In the genomic region with DNA sequence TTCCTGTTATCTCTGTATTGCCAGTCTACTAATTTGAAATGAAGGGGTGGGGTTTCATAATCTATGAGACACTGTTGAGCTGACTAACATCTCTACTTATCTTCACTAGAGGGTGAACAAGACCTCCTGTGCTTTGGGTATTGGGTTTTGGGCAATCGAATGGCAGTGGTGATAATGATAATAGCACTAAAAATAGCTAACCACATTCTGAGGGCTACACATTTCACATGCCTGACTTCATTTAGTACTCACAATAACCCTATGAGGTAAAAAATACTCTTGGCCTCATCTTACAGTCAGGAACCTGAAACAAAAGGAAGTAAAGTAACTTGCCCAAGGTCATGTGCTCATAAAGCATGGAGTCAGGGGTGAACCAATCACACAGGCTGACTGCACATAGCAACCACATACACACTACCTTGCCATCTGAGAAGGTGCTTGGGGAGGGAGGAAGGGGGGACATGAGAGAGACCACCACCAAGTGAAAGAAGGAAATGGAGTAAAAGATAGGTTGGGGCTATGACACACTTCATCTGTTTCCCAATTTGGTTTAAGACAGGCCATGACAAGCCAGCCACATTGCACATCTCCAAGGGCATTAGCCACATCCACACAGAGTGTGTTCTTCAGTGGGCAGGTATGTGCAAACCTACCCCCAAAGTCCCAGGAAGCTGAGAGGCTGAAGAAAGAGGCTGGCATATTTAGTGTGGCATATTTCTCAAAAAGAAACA, we compare ENCODE assay signal across 15 cellular contexts.
DNase-seq lines count a peak whose midpoint lies in the region; ATAC-seq and TF ChIP-seq lines count a peak whose summit lies in the region.
"Had no signal": no experiment of that assay in that cellular context is flagged by ENCODE, and none has a peak within 500 bp of the region (broad histone marks: within the 10 kb centered on the region; RNA-seq: fewer than 3 reads in every experiment).

No MANE protein-coding gene starts in this region.

- peak overlapping the region; percentile 72 for H2BK15ac ChIP-seq in IMR-90 (ENCODE audit: low read depth, low read length)

- H3K36me3 ChIP-seq in IMR-90 (ENCODE audit: control insufficient read depth, insufficient read depth, low read length): no peaks in the 10 kb centered on the region
- no peaks in the 10 kb centered on the region for H3K36me3 ChIP-seq in H7 (replicated peaks; ENCODE audit: control insufficient read depth, insufficient read depth, low read length)
- H3K36me3 ChIP-seq: right atrium auricular region, uterus had no signal

- peaks cover 1% of the 10 kb centered on the region; the same call in 1 of the 2 replicates for H3K4me1 ChIP-seq in IMR-90 (ENCODE audit: control insufficient read depth, insufficient read depth, low read length)
- H3K4me1 ChIP-seq: right atrium auricular region, uterus had no signal

- dilution Hi-C loops in IMR-90 (cut with HindIII; ENCODE audit: low sequenced_read_pairs, unreplicated experiment): no loop called here

- no CpG with 5 or more reads among the region's 1 CpG for WGBS in IMR-90 (ENCODE audit: extremely low coverage in 2 of 2, insufficient read length in 1 of 2), 2 experiments

- H3K9me3 ChIP-seq in IMR-90 (ENCODE audit: control insufficient read depth, insufficient read depth, low read length): peaks cover 11% of the 10 kb centered on the region
- H3K9me3 ChIP-seq: uterus had no signal

- no peak overlapping the region for H3K4me2 ChIP-seq in IMR-90 (ENCODE audit: low read depth, low read length)

- ATAC-seq in GM18907 (IDR thresholded peaks at IDR 0.05; ENCODE audit: unreplicated experiment): peak; percentile 66
- no peak for ATAC-seq in IMR-90 (ENCODE audit: low read depth)
- ATAC-seq: K562 had no signal

- H3K4ac ChIP-seq in IMR-90 (ENCODE audit: low read depth, low read length): peak overlapping the region; percentile 71

- no peak overlapping the region; the same call in 1 of the 2 replicates for H2BK20ac ChIP-seq in IMR-90 (ENCODE audit: low read depth, low read length)

- H2AFZ ChIP-seq in IMR-90 (replicated peaks; ENCODE audit: low read length, poor library complexity): peak overlapping the region; percentile 21

- peak overlapping the region; percentile 75 for H2AK5ac ChIP-seq in IMR-90 (ENCODE audit: low read depth, low read length)

- H3K14ac ChIP-seq in IMR-90 (replicated peaks; ENCODE audit: low read depth, low read length): 0 out of 2 replicates have a peak overlapping the region, but pooled peaks have one; percentile 58

- TF ChIP-seq CTCF in IMR-90 (conservative IDR thresholded peaks at IDR 0.05; ENCODE audit: low read depth, low read length) (no peak), epithelial cell of esophagus (IDR thresholded peaks at IDR 0.05; ENCODE audit: insufficient read depth, low read depth, low read length, missing control alignments) (no peak)

- peak overlapping the region; percentile 5; the same call in 1 of the 2 replicates for H3K18ac ChIP-seq in IMR-90 (ENCODE audit: low read depth, low read length)

- H3K23ac ChIP-seq in IMR-90 (ENCODE audit: low read depth, low read length): no peak overlapping the region

- intact Hi-C loops in IMR-90 (cut with micrococcal nuclease): no loop called here

- no peak overlapping the region; a peak in 1 of 4 replicates for H4K8ac ChIP-seq in IMR-90 (ENCODE audit: low read depth in 2 of 2, low read length in 2 of 2)

- no peak overlapping the region for H2AK9ac ChIP-seq in IMR-90 (replicated peaks; ENCODE audit: low read depth, low read length, poor library complexity)

- H4K20me1 ChIP-seq in IMR-90 (ENCODE audit: insufficient read depth, low read length): no peaks in the 10 kb centered on the region

- H3K27ac ChIP-seq in IMR-90 (ENCODE audit: insufficient read depth, low read length): no peak overlapping the region
- H3K27ac ChIP-seq: dorsolateral prefrontal cortex, right atrium auricular region, uterus had no signal

- H3K4me3 ChIP-seq in IMR-90 (ENCODE audit: insufficient read depth, low read depth, low read length): no peak overlapping the region
- H3K4me3 ChIP-seq in epithelial cell of esophagus (ENCODE audit: low read length): no peak overlapping the region
- no peak overlapping the region for H3K4me3 ChIP-seq in H7 (ENCODE audit: insufficient read depth, low read depth, low read length)
- H3K4me3 ChIP-seq: dorsolateral prefrontal cortex, K562, right atrium auricular region, uterus had no signal

- no peak for TF ChIP-seq POLR2A in IMR-90 (IDR thresholded peaks at IDR 0.05; ENCODE audit: low read depth, low read length)

- in situ Hi-C loops in IMR-90 (cut with MboI; ENCODE audit: low sequenced_read_pairs): no loop called here

- H2BK5ac ChIP-seq in IMR-90 (ENCODE audit: low read depth, low read length, poor library complexity, severe bottlenecking): no peak overlapping the region

- peaks cover 3% of the 10 kb centered on the region; the same call in 1 of the 2 replicates for H3K9me1 ChIP-seq in IMR-90 (ENCODE audit: insufficient read depth, low read length)

- BruUV-seq in IMR-90 (replicated peaks; lab: Mats Ljungman, UMichigan): no TSS peak

- DNase-seq in A172 (ENCODE audit: low spot score): peak; percentile 81
- peak; percentile 26 for DNase-seq in IMR-90
- peak; percentile 55 for DNase-seq in epithelial cell of esophagus (ENCODE audit: low read depth)
- DNase-seq in DMS153 treated with DMSO at 0.1 percent for 48 hours (lab: John Stamatoyannopoulos, UW; ENCODE audit: unreplicated experiment): no peak
- no peak for DNase-seq in SW 1271 (lab: John Stamatoyannopoulos, UW)
- DNase-seq in activated T-cell treated with anti-CD3 and anti-CD28 coated beads, Interleukin-2, amount 50 U/mL, for 1 hour: no peak
- DNase-seq in H7: no peak
- DNase-seq: activated naive CD4-positive, alpha-beta T cell treated with anti-CD3 and anti-CD28 coated beads, Interleukin-2, amount 10 ng/mL, durations not matched to agents 7 days and 5 days; dorsolateral prefrontal cortex; GF-D8; SHP77 treated with DMSO at 0.1 percent for 48 hours; uterus had no signal

- POLR2A ChIA-PET in IMR-90 (lab: Charles Lee; ENCODE audit: unreplicated experiment): no interaction called here

- no peak overlapping the region for H4K91ac ChIP-seq in IMR-90 (ENCODE audit: insufficient read depth, low read depth, low read length)

- H3K79me1 ChIP-seq in IMR-90 (ENCODE audit: low read depth in 1 of 2, low read length in 2 of 2): no peaks in the 10 kb centered on the region

- CTCF ChIA-PET in IMR-90 (lab: Yijun Ruan, JAX): no interaction called here

- no peak overlapping the region for H3K56ac ChIP-seq in IMR-90 (ENCODE audit: extremely low read depth, insufficient read depth, low read length)

- TF ChIP-seq RAD21 in IMR-90 (IDR thresholded peaks at IDR 0.05; ENCODE audit: low read length): no peak

- H3K9ac ChIP-seq in IMR-90 (ENCODE audit: low read depth, low read length): no peak overlapping the region

- H4K5ac ChIP-seq in IMR-90 (ENCODE audit: low read depth, low read length): no peak overlapping the region; the same call in 1 of the 2 replicates

- 0 out of 2 replicates have a peak overlapping the region, but pooled peaks have one; percentile 14 for H2BK120ac ChIP-seq in IMR-90 (ENCODE audit: low read depth, low read length)

- H3K27me3 ChIP-seq in IMR-90 (ENCODE audit: control insufficient read depth, insufficient read depth, low read length): no peaks in the 10 kb centered on the region
- no peaks in the 10 kb centered on the region for H3K27me3 ChIP-seq in H7 (ENCODE audit: control insufficient read depth, insufficient read depth, low read length)
- H3K27me3 ChIP-seq: dorsolateral prefrontal cortex, right atrium auricular region, uterus had no signal

TF ChIP-seq in IMR-90, 13 proteins besides CTCF, POLR2A, EP300 and RAD21:
- TF ChIP-seq CEBPB (IDR thresholded peaks at IDR 0.05; ENCODE audit: low read depth, low read length): peak; percentile 8; the same call in 1 of the 2 replicates
- no peak for TF ChIP-seq CHD1 (IDR thresholded peaks at IDR 0.05; ENCODE audit: low read depth, low read length)

Comparison
In these comparisons a context has a peak if more than half of its experiments do, and no peak if none do; other contexts are left out.
1. DNase-seq: peak in A172 (single experiment), IMR-90 (single experiment) and epithelial cell of esophagus (single experiment); none in DMS153 treated with DMSO at 0.1 percent for 48 hours (single experiment), SW 1271 (0 of 2), activated T-cell treated with anti-CD3 and anti-CD28 coated beads, Interleukin-2, amount 50 U/mL, for 1 hour (single experiment) and H7 (single experiment).